25 cellular contexts compared by ENCODE assay signal in the genomic region with DNA sequence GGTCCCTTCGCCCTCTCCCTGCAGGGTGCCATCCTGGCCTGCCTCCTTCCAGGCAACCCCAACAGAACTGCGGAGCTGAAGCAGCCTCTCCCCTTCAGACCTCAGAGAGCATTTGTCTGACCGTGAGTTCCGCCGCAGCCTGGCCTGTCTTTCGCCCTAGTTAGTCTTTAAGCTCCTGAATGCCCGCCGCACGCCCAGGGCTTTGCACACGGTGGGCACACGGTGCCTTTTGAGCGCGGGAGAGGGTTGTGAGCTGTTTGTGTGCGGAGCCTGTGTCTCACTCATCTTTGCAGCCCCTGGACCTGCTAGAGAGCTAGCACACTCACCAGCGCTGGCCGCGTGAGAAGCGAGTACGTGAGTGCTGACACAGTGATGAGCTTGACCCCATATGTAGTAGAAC.
"Had no signal": no experiment of that assay in that cellular context is flagged by ENCODE, and none has a peak within 500 bp of the region (broad histone marks: within the 10 kb centered on the region; RNA-seq: fewer than 3 reads in every experiment).

No MANE protein-coding gene starts in this region.

- H3K27me3 Mint-ChIP-seq: activated CD4-positive, alpha-beta memory T cell treated with anti-CD3 and anti-CD28 coated beads for 36 hours; activated CD4-positive, alpha-beta T cell treated with anti-CD3 and anti-CD28 coated beads, Interleukin-2, amount 10 ng/mL, durations not matched to agents 7 days and 5 days; activated naive CD8-positive, alpha-beta T cell had no signal

- H3K9me3 ChIP-seq: SJCRH30, SK-N-SH had no signal

- H3K27me3 ChIP-seq: brain microvascular endothelial cell, cardiac muscle cell, SJCRH30 had no signal

- H3K27ac Mint-ChIP-seq: activated CD4-positive, alpha-beta memory T cell treated with anti-CD3 and anti-CD28 coated beads for 36 hours; activated CD4-positive, alpha-beta T cell treated with anti-CD3 and anti-CD28 coated beads, Interleukin-2, amount 10 ng/mL, durations not matched to agents 7 days and 5 days; activated naive CD4-positive, alpha-beta T cell treated with anti-CD3 and anti-CD28 coated beads for 36 hours; activated naive CD8-positive, alpha-beta T cell had no signal

- H3K36me3 Mint-ChIP-seq: activated CD4-positive, alpha-beta memory T cell treated with anti-CD3 and anti-CD28 coated beads for 36 hours had no signal

- H3K4me3 ChIP-seq: cardiac muscle cell, SJCRH30 had no signal

- H3K4me1 ChIP-seq: SJCRH30 had no signal

- H3K27ac ChIP-seq: brain microvascular endothelial cell, cardiac muscle cell, KMS-11, SJCRH30 had no signal

- H3K9me3 Mint-ChIP-seq: activated CD4-positive, alpha-beta memory T cell treated with anti-CD3 and anti-CD28 coated beads for 36 hours; activated CD4-positive, alpha-beta T cell treated with anti-CD3 and anti-CD28 coated beads, Interleukin-2, amount 10 ng/mL, durations not matched to agents 7 days and 5 days; activated naive CD4-positive, alpha-beta T cell treated with anti-CD3 and anti-CD28 coated beads for 36 hours; activated T-cell treated with anti-CD3 and anti-CD28 coated beads, Interleukin-2, amount 50 U/mL, for 4 hours had no signal

- H3K9ac ChIP-seq: KMS-11, SK-N-SH had no signal

- ATAC-seq: activated T-cell treated with anti-CD3 and anti-CD28 coated beads, Interleukin-2, amount 50 U/mL, for 4 hours had no signal

- H3K4me3 Mint-ChIP-seq: activated CD4-positive, alpha-beta memory T cell treated with anti-CD3 and anti-CD28 coated beads for 36 hours; activated CD4-positive, alpha-beta T cell treated with anti-CD3 and anti-CD28 coated beads, Interleukin-2, amount 10 ng/mL, durations not matched to agents 7 days and 5 days; activated naive CD4-positive, alpha-beta T cell treated with anti-CD3 and anti-CD28 coated beads for 36 hours; activated naive CD8-positive, alpha-beta T cell; activated T-cell treated with anti-CD3 and anti-CD28 coated beads, Interleukin-2, amount 50 U/mL, for 4 hours had no signal

- H3K4me2 ChIP-seq: KMS-11, SK-N-SH had no signal

- DNase-seq: activated CD4-positive, alpha-beta memory T cell treated with anti-CD3 and anti-CD28 coated beads for 36 hours; activated CD4-positive, alpha-beta T cell treated with anti-CD3 and anti-CD28 coated beads, Interleukin-2, amount 10 ng/mL, durations not matched to agents 7 days and 5 days; activated CD4-positive, CD25-positive, alpha-beta regulatory T cell; activated CD8-positive, alpha-beta memory T cell treated with anti-CD3 and anti-CD28 coated beads for 24 hours; activated gamma-delta T cell; activated naive CD4-positive, alpha-beta T cell treated with anti-CD3 and anti-CD28 coated beads for 36 hours; activated T-cell treated with anti-CD3 and anti-CD28 coated beads, Interleukin-2, amount 50 U/mL, for 4 hours; amygdala; brain microvascular endothelial cell; NCI-H1092; NCI-H1417; NCI-H1930; NCI-H2107; NCI-H2171 treated with DMSO at 0.1 percent for 48 hours; NCI-H226; NCI-H526; NCI-H774; Right ventricle myocardium superior; RPMI8226; SJCRH30; SK-N-SH; SW 1271 had no signal

- H3K36me3 ChIP-seq: brain microvascular endothelial cell, cardiac muscle cell, SJCRH30 had no signal
